Comparison of ENCODE assay signal across 1 cellular context in genomic region chr1:45583666-45584350, GRCh38.
TF ChIP-seq lines count a peak whose summit lies in the region.

Gene NASP, plus strand, starts transcription at chr1:45584041. Its CDS starts 106 bp downstream, at chr1:45584147.

TF ChIP-seq in HepG2, 621 proteins besides CTCF, POLR2A, EP300 and RAD21 (continued from another document and continues in another):
- TF ChIP-seq CCAR2 (optimal IDR thresholded peaks at IDR 0.05; ENCODE audit: low read depth, low read length) = no peak
- TF ChIP-seq KLF13 (CRISPR knock-in tag; IDR thresholded peaks at IDR 0.05) = 0 out of 2 replicates have a peak, but pooled peaks have one; percentile 49
- TF ChIP-seq ATF7 (IDR thresholded peaks at IDR 0.05) = no peak
- no peak for TF ChIP-seq ATF7 (CRISPR knock-in tag; IDR thresholded peaks at IDR 0.05)
- TF ChIP-seq ZBTB20 (CRISPR knock-in tag; IDR thresholded peaks at IDR 0.05; ENCODE audit: borderline replicate concordance, low read depth) = 0 out of 2 replicates have a peak, but pooled peaks have one; percentile 21
- no peak for TF ChIP-seq ZNF773 (CRISPR knock-in tag; IDR thresholded peaks at IDR 0.05; ENCODE audit: borderline replicate concordance)
- no peak for TF ChIP-seq ZNF530 (CRISPR knock-in tag; IDR thresholded peaks at IDR 0.05; ENCODE audit: low read depth)
- no peak for TF ChIP-seq ZBTB44 (CRISPR knock-in tag; IDR thresholded peaks at IDR 0.05)
- peak; percentile 69 for TF ChIP-seq SP2 (CRISPR knock-in tag; IDR thresholded peaks at IDR 0.05)
- no peak for TF ChIP-seq GRHL1 (CRISPR knock-in tag; conservative IDR thresholded peaks at IDR 0.05)
- no peak; the same call in 1 of the 2 replicates for TF ChIP-seq RFX5 (IDR thresholded peaks at IDR 0.05; ENCODE audit: low read depth, low read length)
- no peak for TF ChIP-seq POGK (CRISPR knock-in tag; conservative IDR thresholded peaks at IDR 0.05)
- no peak for TF ChIP-seq ZNF569 (CRISPR knock-in tag; IDR thresholded peaks at IDR 0.05; ENCODE audit: borderline replicate concordance)
- TF ChIP-seq PHB2 (IDR thresholded peaks at IDR 0.05; ENCODE audit: partially characterized antibody) = no peak
- no peak for TF ChIP-seq CEBPB (IDR thresholded peaks at IDR 0.05; ENCODE audit: borderline replicate concordance, low read depth, low read length)
- no peak for TF ChIP-seq ZNF800 (CRISPR knock-in tag; IDR thresholded peaks at IDR 0.05)
- no peak for TF ChIP-seq SAFB2 (CRISPR knock-in tag; IDR thresholded peaks at IDR 0.05; ENCODE audit: borderline replicate concordance, low read depth)
- TF ChIP-seq TOE1 (CRISPR knock-in tag; IDR thresholded peaks at IDR 0.05) = no peak
- TF ChIP-seq STAT5B (CRISPR knock-in tag; IDR thresholded peaks at IDR 0.05) = no peak
- no peak for TF ChIP-seq NCOA1 (CRISPR knock-in tag; IDR thresholded peaks at IDR 0.05)
- peak; percentile 65; the same call in 1 of the 2 replicates for TF ChIP-seq MAX (IDR thresholded peaks at IDR 0.05)
- 0 out of 2 replicates have a peak, but pooled peaks have one; percentile 10 for TF ChIP-seq RARA (CRISPR knock-in tag; IDR thresholded peaks at IDR 0.05)
- TF ChIP-seq MXD1 (CRISPR knock-in tag; IDR thresholded peaks at IDR 0.05) = no peak
- TF ChIP-seq ZNF546 (CRISPR knock-in tag; conservative IDR thresholded peaks at IDR 0.05) = no peak
- no peak for TF ChIP-seq ADNP (CRISPR knock-in tag; IDR thresholded peaks at IDR 0.05)
- TF ChIP-seq CENPT (CRISPR knock-in tag; IDR thresholded peaks at IDR 0.05; ENCODE audit: low read depth) = no peak; the same call in 1 of the 2 replicates
- TF ChIP-seq GATA4 (IDR thresholded peaks at IDR 0.05; ENCODE audit: borderline replicate concordance, low read depth) = peak; percentile 87; the same call in 1 of the 2 replicates
- TF ChIP-seq PAXIP1 (CRISPR knock-in tag; conservative IDR thresholded peaks at IDR 0.05) = 0 out of 2 replicates have a peak, but pooled peaks have one; percentile 19
- TF ChIP-seq TCF7L2 (IDR thresholded peaks at IDR 0.05; ENCODE audit: low read depth, low read length) = no peak
- no peak for TF ChIP-seq ZNF883 (CRISPR knock-in tag; IDR thresholded peaks at IDR 0.05; ENCODE audit: not compliant biosample characterization)
- no peak for TF ChIP-seq SNRNP70 (IDR thresholded peaks at IDR 0.05; ENCODE audit: low read depth, low read length)
- peak in 1 of 2 experiments; percentile 39; a peak in 1 of 4 replicates for TF ChIP-seq ATF4 (CRISPR knock-in tag; IDR thresholded peaks at IDR 0.05)
- TF ChIP-seq THAP9 (CRISPR knock-in tag; IDR thresholded peaks at IDR 0.05; ENCODE audit: borderline replicate concordance) = peak; percentile 92
- no peak for TF ChIP-seq ZC3H4 (CRISPR knock-in tag; IDR thresholded peaks at IDR 0.05; ENCODE audit: borderline replicate concordance)
- no peak for TF ChIP-seq SMARCE1 (IDR thresholded peaks at IDR 0.05; ENCODE audit: borderline replicate concordance)
- TF ChIP-seq CHD2 (IDR thresholded peaks at IDR 0.05; ENCODE audit: low read depth, low read length) = no peak
- TF ChIP-seq GLI4 (CRISPR knock-in tag; IDR thresholded peaks at IDR 0.05; ENCODE audit: borderline replicate concordance) = no peak
- TF ChIP-seq ZNF264 (CRISPR knock-in tag; IDR thresholded peaks at IDR 0.05) = 0 out of 2 replicates have a peak, but pooled peaks have one; percentile 34
- TF ChIP-seq AKAP8 (CRISPR knock-in tag; IDR thresholded peaks at IDR 0.05) = no peak
- no peak for TF ChIP-seq ZNF34 (CRISPR knock-in tag; IDR thresholded peaks at IDR 0.05; ENCODE audit: borderline replicate concordance)
- peak; percentile 71 for TF ChIP-seq ZFY (CRISPR knock-in tag; IDR thresholded peaks at IDR 0.05)
- TF ChIP-seq TRAFD1 (CRISPR knock-in tag; IDR thresholded peaks at IDR 0.05; ENCODE audit: borderline replicate concordance) = no peak
- 0 out of 2 replicates have a peak, but pooled peaks have one; percentile 11 for TF ChIP-seq ZNF580 (CRISPR knock-in tag; IDR thresholded peaks at IDR 0.05; ENCODE audit: borderline replicate concordance, low read depth)
- TF ChIP-seq ESRRA (CRISPR knock-in tag; IDR thresholded peaks at IDR 0.05; ENCODE audit: low read depth) = no peak
